ENCODE assay signal across 39 cellular contexts in genomic region chr1:40715660-40716059, GRCh38. TPM values are rescaled to one million over a fixed set of nuclear protein-coding genes. Genes with fewer than 3 reads are reported as not detected.
DNase-seq lines count a peak whose midpoint lies in the region; ATAC-seq, FAIRE-seq and TF ChIP-seq lines count a peak whose summit lies in the region.
"Had no signal": no experiment of that assay in that cellular context is flagged by ENCODE, and none has a peak within 500 bp of the region (broad histone marks: within the 10 kb centered on the region; RNA-seq: fewer than 3 reads in every experiment).

No MANE protein-coding gene starts in this region.

- no peaks in the 10 kb centered on the region for H3K27me3 Mint-ChIP-seq in activated T-helper 1 cell treated with anti-CD3 and anti-CD28 coated beads, Interleukin-12 subunit alpha, Interleukin-12 subunit beta, Interleukin-2, Interleukin-4 antibody, amounts not matched to agents 30 ng/mL and 10 ng/mL and 1 ng/mL, durations not matched to agents 14 hours and 24 hours and 36 hours (ENCODE audit: insufficient read depth)
- H3K27me3 Mint-ChIP-seq in activated naive CD4-positive, alpha-beta T cell treated with anti-CD3 and anti-CD28 coated beads, Interleukin-2, amount 10 ng/mL, durations not matched to agents 7 days and 5 days: no peaks in the 10 kb centered on the region
- H3K27me3 Mint-ChIP-seq: activated CD4-positive, alpha-beta memory T cell treated with anti-CD3 and anti-CD28 coated beads, Interleukin-2, amount 10 ng/mL, durations not matched to agents 7 days and 5 days; brain; CD4-positive, alpha-beta memory T cell had no signal

- H3K4me3 Mint-ChIP-seq in activated T-helper 1 cell treated with anti-CD3 and anti-CD28 coated beads, Interleukin-12 subunit alpha, Interleukin-12 subunit beta, Interleukin-2, Interleukin-4 antibody, amounts not matched to agents 30 ng/mL and 10 ng/mL and 1 ng/mL, durations not matched to agents 14 hours and 24 hours and 36 hours: no peak overlapping the region
- H3K4me3 Mint-ChIP-seq in activated naive CD4-positive, alpha-beta T cell treated with anti-CD3 and anti-CD28 coated beads, Interleukin-2, amount 10 ng/mL, durations not matched to agents 7 days and 5 days: no peak overlapping the region
- H3K4me3 Mint-ChIP-seq: activated CD4-positive, alpha-beta memory T cell treated with anti-CD3 and anti-CD28 coated beads, Interleukin-2, amount 10 ng/mL, durations not matched to agents 7 days and 5 days; brain; stimulated activated effector memory CD8-positive, alpha-beta T cell treated with anti-CD3 and anti-CD28 coated beads, Interleukin-12 subunit alpha, Interleukin-12 subunit beta, amount 100 ng/mL, for 72 hours; T-helper 1 cell treated with Interleukin-12 subunit alpha and Interleukin-12 subunit beta and Interleukin-4 antibody, amounts not matched to agents 30 μg/mL and 1 μg/mL, for 36 hours had no signal

- CTCF ChIA-PET in HepG2 (lab: Yijun Ruan, JAX; ENCODE audit: low intra/inter-chr PET ratio, low total read pairs): no interaction called here
- CTCF ChIA-PET in activated naive CD4-positive, alpha-beta T cell treated with anti-CD3 and anti-CD28 coated beads, Interleukin-2, amount 10 ng/mL, durations not matched to agents 7 days and 5 days (lab: Charles Lee): no interaction called here

- TF ChIP-seq CTCF in 22Rv1 (IDR thresholded peaks at IDR 0.05): no peak
- no peak for TF ChIP-seq CTCF in body of pancreas (IDR thresholded peaks at IDR 0.05)
- no peak for TF ChIP-seq CTCF in HepG2 (CRISPR knock-in tag; IDR thresholded peaks at IDR 0.05)
- TF ChIP-seq CTCF in parathyroid adenoma (IDR thresholded peaks at IDR 0.05): no peak

- H3K9ac ChIP-seq in HepG2 (ENCODE audit: insufficient read depth, low read depth, low read length): peak overlapping the region; percentile 43
- H3K9ac ChIP-seq in parathyroid adenoma: no peak overlapping the region
- H3K9ac ChIP-seq: SK-N-SH had no signal

- H3K36me3 ChIP-seq in body of pancreas (replicated peaks in 1 of 2; ENCODE audit: insufficient read depth in 1 of 2, low read depth in 2 of 2) (no peaks in the 10 kb centered on the region), HepG2 (replicated peaks in 1 of 2; ENCODE audit: control insufficient read depth in 1 of 2, insufficient read depth in 2 of 2, low read length in 2 of 2) (peaks cover 0 to 1% of the 10 kb centered on the region in 2 experiments; a peak in 1 of 5 replicates), parathyroid adenoma (ENCODE audit: control insufficient read depth, insufficient read depth, low read length) (no peaks in the 10 kb centered on the region)
- H3K36me3 ChIP-seq: prostate gland, upper lobe of right lung had no signal

- TF ChIP-seq RAD21 in HepG2 (CRISPR knock-in tag; IDR thresholded peaks at IDR 0.05): no peak

- H3K9me3 ChIP-seq in body of pancreas (no peaks in the 10 kb centered on the region), HepG2 (ENCODE audit: low read length) (no peaks in the 10 kb centered on the region), parathyroid adenoma (ENCODE audit: control insufficient read depth, low read length) (no peaks in the 10 kb centered on the region)
- H3K9me3 ChIP-seq: prostate gland, SK-N-SH, upper lobe of right lung had no signal

- H3K27ac ChIP-seq in 22Rv1 (peak overlapping the region; percentile 99), body of pancreas (peak overlapping the region in 3 of 4 donors; percentile 31 to 56 (median 54)), HepG2 (ENCODE audit: extremely low read length, insufficient read depth, low read length) (peak overlapping the region; percentile 75), parathyroid adenoma (no peak overlapping the region)
- H3K27ac ChIP-seq: epithelial cell of prostate, prostate gland had no signal

- peaks cover 89% of the 10 kb centered on the region for H3K79me2 ChIP-seq in HepG2 (ENCODE audit: insufficient read depth, low read length)
- peaks cover 30% of the 10 kb centered on the region for H3K79me2 ChIP-seq in parathyroid adenoma

- in situ Hi-C loops in HepG2 (cut with HindIII; ENCODE audit: extremely low pct_ligation_motif_present, low pct_unique_long_range_greater_than_20kb): no loop called here

- no TSS peak for BruUV-seq in HepG2 (replicated peaks; lab: Mats Ljungman, UMichigan)

- intact Hi-C loops in body of pancreas (cut with DNase I) (no loop called here), HepG2 (cut with micrococcal nuclease; ENCODE audit: unreplicated experiment) (no loop called here)
- intact Hi-C loops in activated T-helper 1 cell treated with anti-CD3 and anti-CD28 coated beads, Interleukin-12 subunit alpha, Interleukin-12 subunit beta, Interleukin-2, Interleukin-4 antibody, amounts not matched to agents 30 ng/mL and 10 ng/mL and 1 ng/mL, durations not matched to agents 14 hours and 24 hours and 36 hours (cut with micrococcal nuclease): no loop called here

- no peaks in the 10 kb centered on the region for H3K9me3 Mint-ChIP-seq in activated T-helper 1 cell treated with anti-CD3 and anti-CD28 coated beads, Interleukin-12 subunit alpha, Interleukin-12 subunit beta, Interleukin-2, Interleukin-4 antibody, amounts not matched to agents 30 ng/mL and 10 ng/mL and 1 ng/mL, durations not matched to agents 14 hours and 24 hours and 36 hours
- no peaks in the 10 kb centered on the region for H3K9me3 Mint-ChIP-seq in activated naive CD4-positive, alpha-beta T cell treated with anti-CD3 and anti-CD28 coated beads, Interleukin-2, amount 10 ng/mL, durations not matched to agents 7 days and 5 days
- H3K9me3 Mint-ChIP-seq: activated CD4-positive, alpha-beta memory T cell treated with anti-CD3 and anti-CD28 coated beads, Interleukin-2, amount 10 ng/mL, durations not matched to agents 7 days and 5 days; brain; CD4-positive, alpha-beta memory T cell; stimulated activated effector memory CD8-positive, alpha-beta T cell treated with anti-CD3 and anti-CD28 coated beads, Interleukin-12 subunit alpha, Interleukin-12 subunit beta, amount 100 ng/mL, for 72 hours; T-helper 1 cell treated with Interleukin-12 subunit alpha and Interleukin-12 subunit beta and Interleukin-4 antibody, amounts not matched to agents 30 μg/mL and 1 μg/mL, for 36 hours had no signal

- H4K20me1 ChIP-seq in HepG2 (ENCODE audit: insufficient read depth, low read length): 0 out of 2 replicates have a peak, but pooled peaks cover 4% of the 10 kb centered on the region

- H3K27me3 ChIP-seq in body of pancreas: no peaks in the 10 kb centered on the region
- H3K27me3 ChIP-seq in HepG2 (ENCODE audit: control insufficient read depth in 1 of 2, insufficient read depth in 2 of 2, low read length in 2 of 2): no peaks in the 10 kb centered on the region
- H3K27me3 ChIP-seq in parathyroid adenoma (ENCODE audit: control insufficient read depth, insufficient read depth, low read length): no peaks in the 10 kb centered on the region
- H3K27me3 ChIP-seq: upper lobe of right lung had no signal

- no peak for DNase-seq in body of pancreas
- DNase-seq in HepG2 (ENCODE audit: low spot score): peak; percentile 77
- no peak for DNase-seq in cerebellar nuclear complex (lab: John Stamatoyannopoulos, UW)
- DNase-seq in activated T-helper 1 cell treated with anti-CD3 and anti-CD28 coated beads, Interleukin-12 subunit alpha, Interleukin-12 subunit beta, Interleukin-2, Interleukin-4 antibody, amounts not matched to agents 30 ng/mL and 10 ng/mL and 1 ng/mL, durations not matched to agents 14 hours and 24 hours and 36 hours (ENCODE audit: low spot score): no peak
- DNase-seq in activated naive CD4-positive, alpha-beta T cell treated with anti-CD3 and anti-CD28 coated beads, Interleukin-2, amount 10 ng/mL, durations not matched to agents 7 days and 5 days: no peak
- DNase-seq: activated CD4-positive, alpha-beta memory T cell treated with anti-CD3 and anti-CD28 coated beads, Interleukin-2, amount 10 ng/mL, durations not matched to agents 7 days and 5 days; activated CD4-positive, alpha-beta T cell treated with anti-CD3 and anti-CD28 coated beads for 1 hour; activated CD8-positive, alpha-beta memory T cell treated with anti-CD3 and anti-CD28 coated beads, Interleukin-2, amount 50 U/mL, for 4 hours; activated naive CD4-positive, alpha-beta T cell treated with Interleukin-2 at 50 U/mL for 16 hours; AML-193; CD4-positive, alpha-beta memory T cell; effector CD4-positive, alpha-beta T cell; HCEC 1CT; head of caudate nucleus; Kasumi-1; mammary epithelial cell; MV-4-11; NCI-H1436 treated with DMSO at 0.1 percent for 48 hours; NCI-H2081 treated with DMSO at 0.1 percent for 48 hours; NCI-H2227 treated with DMSO at 0.1 percent for 48 hours; NCI-H69; PC-3; SK-N-SH; stimulated activated CD4-positive, alpha-beta T cell treated with anti-CD3 and anti-CD28 coated beads, Interleukin-15, amount 100 ng/mL, for 24 hours; stimulated activated CD4-positive, alpha-beta T cell treated with anti-CD3 and anti-CD28 coated beads, Interleukin-4, amount 100 ng/mL, for 4 hours; substantia nigra; upper lobe of right lung had no signal

- H3K4me2 ChIP-seq in HepG2 (ENCODE audit: low read depth, low read length) (peak overlapping the region; percentile 70), parathyroid adenoma (ENCODE audit: low read length) (peak overlapping the region; percentile 17)
- H3K4me2 ChIP-seq: SK-N-SH had no signal

- no peak for TF ChIP-seq POLR2A in body of pancreas (IDR thresholded peaks at IDR 0.05)
- no peak for TF ChIP-seq POLR2A in HepG2 (IDR thresholded peaks at IDR 0.05; ENCODE audit: insufficient read depth in 1 of 2, low read depth in 2 of 2, low read length in 2 of 2)

- no peak overlapping the region for H2AFZ ChIP-seq in HepG2 (ENCODE audit: low read length)
- no peak overlapping the region for H2AFZ ChIP-seq in parathyroid adenoma

- H3K4me3 ChIP-seq in body of pancreas: no peak overlapping the region
- H3K4me3 ChIP-seq in HepG2 (replicated peaks in 1 of 3; ENCODE audit: insufficient read depth in 1 of 3, low read depth in 2 of 3, low read length in 3 of 3): peak overlapping the region in 1 of 3 experiments; percentile 28; a peak in 1 of 6 replicates
- peak overlapping the region; percentile 17 for H3K4me3 ChIP-seq in parathyroid adenoma (ENCODE audit: low read depth, low read length)
- H3K4me3 ChIP-seq: prostate gland, upper lobe of right lung had no signal

- H3K4me1 Mint-ChIP-seq in activated T-helper 1 cell treated with anti-CD3 and anti-CD28 coated beads, Interleukin-12 subunit alpha, Interleukin-12 subunit beta, Interleukin-2, Interleukin-4 antibody, amounts not matched to agents 30 ng/mL and 10 ng/mL and 1 ng/mL, durations not matched to agents 14 hours and 24 hours and 36 hours (ENCODE audit: low read depth): peaks cover 42% of the 10 kb centered on the region
- H3K4me1 Mint-ChIP-seq in activated naive CD4-positive, alpha-beta T cell treated with anti-CD3 and anti-CD28 coated beads, Interleukin-2, amount 10 ng/mL, durations not matched to agents 7 days and 5 days: peaks cover 43% of the 10 kb centered on the region

- ATAC-seq in body of pancreas: peak; percentile 74
- peak; percentile 71 for ATAC-seq in HepG2
- no peak for ATAC-seq in HG02885 (IDR thresholded peaks at IDR 0.05; ENCODE audit: poor library complexity, unreplicated experiment)
- ATAC-seq: PC-3; stimulated activated effector memory CD8-positive, alpha-beta T cell treated with anti-CD3 and anti-CD28 coated beads, Interleukin-12 subunit alpha, Interleukin-12 subunit beta, amount 100 ng/mL, for 72 hours; upper lobe of right lung had no signal

- TF ChIP-seq EP300 in HepG2 (IDR thresholded peaks at IDR 0.05; ENCODE audit: low read depth in 2 of 2, low read length in 2 of 2) (peak in 1 of 2 experiments; percentile 71; a peak in 2 of 4 replicates), HepG2 (CRISPR knock-in tag; IDR thresholded peaks at IDR 0.05; ENCODE audit: borderline replicate concordance) (no peak)

- FAIRE-seq in HepG2 (lab: Jason Lieb, UNC): peak; percentile 30
- FAIRE-seq: A204.1, D721Med, keratinocyte, TTC549 had no signal

- WGBS in body of pancreas, 2 donors: 15 to 16% methylated on average over 3 of the region's 3 CpGs
- 10% methylated on average over 3 of the region's 3 CpGs for WGBS in HepG2 (ENCODE audit: low lambda C conversion rate)

- no peak overlapping the region for H3K27ac Mint-ChIP-seq in activated T-helper 1 cell treated with anti-CD3 and anti-CD28 coated beads, Interleukin-12 subunit alpha, Interleukin-12 subunit beta, Interleukin-2, Interleukin-4 antibody, amounts not matched to agents 30 ng/mL and 10 ng/mL and 1 ng/mL, durations not matched to agents 14 hours and 24 hours and 36 hours
- H3K27ac Mint-ChIP-seq in activated naive CD4-positive, alpha-beta T cell treated with anti-CD3 and anti-CD28 coated beads, Interleukin-2, amount 10 ng/mL, durations not matched to agents 7 days and 5 days: no peak overlapping the region
- H3K27ac Mint-ChIP-seq: activated CD4-positive, alpha-beta memory T cell treated with anti-CD3 and anti-CD28 coated beads, Interleukin-2, amount 10 ng/mL, durations not matched to agents 7 days and 5 days; stimulated activated effector memory CD8-positive, alpha-beta T cell treated with anti-CD3 and anti-CD28 coated beads, Interleukin-12 subunit alpha, Interleukin-12 subunit beta, amount 100 ng/mL, for 72 hours; T-helper 1 cell treated with Interleukin-12 subunit alpha and Interleukin-12 subunit beta and Interleukin-4 antibody, amounts not matched to agents 30 μg/mL and 1 μg/mL, for 36 hours had no signal

- H3K4me1 ChIP-seq in body of pancreas (peaks cover 95% of the 10 kb centered on the region), HepG2 (ENCODE audit: insufficient read depth, low read length) (peaks cover 98% of the 10 kb centered on the region), parathyroid adenoma (peaks cover 21% of the 10 kb centered on the region)

- H3K36me3 Mint-ChIP-seq in activated T-helper 1 cell treated with anti-CD3 and anti-CD28 coated beads, Interleukin-12 subunit alpha, Interleukin-12 subunit beta, Interleukin-2, Interleukin-4 antibody, amounts not matched to agents 30 ng/mL and 10 ng/mL and 1 ng/mL, durations not matched to agents 14 hours and 24 hours and 36 hours (ENCODE audit: low read depth): peaks cover 21% of the 10 kb centered on the region
- peaks cover 38% of the 10 kb centered on the region for H3K36me3 Mint-ChIP-seq in activated naive CD4-positive, alpha-beta T cell treated with anti-CD3 and anti-CD28 coated beads, Interleukin-2, amount 10 ng/mL, durations not matched to agents 7 days and 5 days
- H3K36me3 Mint-ChIP-seq: stimulated activated effector memory CD8-positive, alpha-beta T cell treated with anti-CD3 and anti-CD28 coated beads, Interleukin-12 subunit alpha, Interleukin-12 subunit beta, amount 100 ng/mL, for 72 hours had no signal

- POLR2A ChIA-PET in HepG2 (lab: Yijun Ruan, JAX): interaction anchor here (3.7 kb wide), 1 partner anchor 24 kb away, joined by 26 read pairs; the partner anchor contains the start of gene NFYC

RNA-seq across cellular contexts. Expression of gene NFYC, which starts 24.2 kb away (rescaled TPM):
- total RNA-seq in body of pancreas (10 to 100 TPM; 37.2 to 44.9 TPM), HepG2 (2016; rRNA removed; fragmentation: Illumina TruSeq; extraction: Trizol) (33.9 and 41.3 TPM in 2 replicates)
- total RNA-seq in HepG2 (2016; cell fraction: cytosol; rRNA removed; fragmentation: Illumina TruSeq; extraction: Trizol; ENCODE audit: low read depth): 25.9 and 26.3 TPM in 2 replicates
- total RNA-seq in HepG2 (2016; cell fraction: insoluble cytoplasmic fraction; rRNA removed; fragmentation: Illumina TruSeq; extraction: Trizol): 33.9 and 40.9 TPM in 2 replicates
- 39.1 and 40.3 TPM in 2 replicates for total RNA-seq in HepG2 (2016; cell fraction: membrane; rRNA removed; fragmentation: Illumina TruSeq; extraction: Trizol)
- 32.4 and 36.8 TPM in 2 replicates for total RNA-seq in HepG2 (2016; cell fraction: nucleus; rRNA removed; fragmentation: Illumina TruSeq; extraction: Trizol)
- 69.6 and 73.7 TPM in 2 replicates for polyA plus RNA-seq in HepG2 (2011; rRNA removed)
- 53.5 and 68.5 TPM in 2 replicates for polyA plus RNA-seq in HepG2 (2011; cell fraction: cytosol; rRNA removed)
- polyA plus RNA-seq in HepG2 (2011; cell fraction: nucleus; rRNA removed): 81.8 and 103 TPM in 2 replicates
- 34.0 and 34.2 TPM in 2 replicates for polyA plus RNA-seq in HepG2 (2012)
- 36.8 and 37.1 TPM in 2 replicates for polyA plus RNA-seq in HepG2 (2016; cell fraction: cytosol; fragmentation: Illumina TruSeq; extraction: Trizol; ENCODE audit: low read depth)
- polyA plus RNA-seq in HepG2 (2016; cell fraction: insoluble cytoplasmic fraction; fragmentation: Illumina TruSeq; extraction: Trizol; ENCODE audit: low read depth): 67.3 and 76.9 TPM in 2 replicates
- polyA plus RNA-seq in HepG2 (2016; cell fraction: membrane; fragmentation: Illumina TruSeq; extraction: Trizol; ENCODE audit: low read depth): 46.4 and 53.8 TPM in 2 replicates
- 88.2 and 99.1 TPM in 2 replicates for polyA plus RNA-seq in HepG2 (2016; cell fraction: nucleus; fragmentation: Illumina TruSeq; extraction: Trizol; ENCODE audit: insufficient read depth, low read depth)
- polyA minus RNA-seq in HepG2 (2011; rRNA and poly(A)+ RNA removed; ENCODE audit: low replicate concordance): 97.3 and 101 TPM in 2 replicates
- polyA minus RNA-seq in HepG2 (2011; cell fraction: cytosol; rRNA and poly(A)+ RNA removed): 34.4 and 38.4 TPM in 2 replicates
- polyA minus RNA-seq in HepG2 (2011; cell fraction: nucleus; rRNA and poly(A)+ RNA removed): 57.3 and 58.2 TPM in 2 replicates
- 79.0 and 85.1 TPM in 2 replicates for total RNA-seq in activated T-helper 1 cell treated with anti-CD3 and anti-CD28 coated beads, Interleukin-12 subunit alpha, Interleukin-12 subunit beta, Interleukin-2, Interleukin-4 antibody, amounts not matched to agents 30 ng/mL and 10 ng/mL and 1 ng/mL, durations not matched to agents 14 hours and 24 hours and 36 hours

RNA-seq across cellular contexts. Expression of gene RIMS3, which starts 50.2 kb away (rescaled TPM):
- total RNA-seq in body of pancreas (1 to 10 TPM in 1 of 2 donors, under 1 TPM in 1; 0.66 to 2.1 TPM), HepG2 (2016; rRNA removed; fragmentation: Illumina TruSeq; extraction: Trizol) (5.4 TPM in 2 replicates)
- total RNA-seq in HepG2 (2016; cell fraction: cytosol; rRNA removed; fragmentation: Illumina TruSeq; extraction: Trizol; ENCODE audit: low read depth): 4.3 and 5.4 TPM in 2 replicates
- total RNA-seq in HepG2 (2016; cell fraction: insoluble cytoplasmic fraction; rRNA removed; fragmentation: Illumina TruSeq; extraction: Trizol): 4.6 and 5.5 TPM in 2 replicates
- 7.8 and 9.0 TPM in 2 replicates for total RNA-seq in HepG2 (2016; cell fraction: membrane; rRNA removed; fragmentation: Illumina TruSeq; extraction: Trizol)
- total RNA-seq in HepG2 (2016; cell fraction: nucleus; rRNA removed; fragmentation: Illumina TruSeq; extraction: Trizol): 3.8 and 4.7 TPM in 2 replicates
- 2.1 and 3.4 TPM in 2 replicates for polyA plus RNA-seq in HepG2 (2011; rRNA removed)
- 1.6 and 1.8 TPM in 2 replicates for polyA plus RNA-seq in HepG2 (2011; cell fraction: cytosol; rRNA removed)
- 7.7 and 9.6 TPM in 2 replicates for polyA plus RNA-seq in HepG2 (2011; cell fraction: nucleus; rRNA removed)
- polyA plus RNA-seq in HepG2 (2012): 2.2 and 3.0 TPM in 2 replicates
- 6.0 TPM in 2 replicates for polyA plus RNA-seq in HepG2 (2016; cell fraction: cytosol; fragmentation: Illumina TruSeq; extraction: Trizol; ENCODE audit: low read depth)
- polyA plus RNA-seq in HepG2 (2016; cell fraction: insoluble cytoplasmic fraction; fragmentation: Illumina TruSeq; extraction: Trizol; ENCODE audit: low read depth): 3.3 and 3.7 TPM in 2 replicates
- 7.1 and 8.4 TPM in 2 replicates for polyA plus RNA-seq in HepG2 (2016; cell fraction: membrane; fragmentation: Illumina TruSeq; extraction: Trizol; ENCODE audit: low read depth)
- polyA plus RNA-seq in HepG2 (2016; cell fraction: nucleus; fragmentation: Illumina TruSeq; extraction: Trizol; ENCODE audit: insufficient read depth, low read depth): 5.6 and 5.8 TPM in 2 replicates
- polyA minus RNA-seq in HepG2 (2011; rRNA and poly(A)+ RNA removed; ENCODE audit: low replicate concordance): 1.1 and 3.7 TPM in 2 replicates
- 1.5 and 1.9 TPM in 2 replicates for polyA minus RNA-seq in HepG2 (2011; cell fraction: cytosol; rRNA and poly(A)+ RNA removed)
- 2.4 and 3.1 TPM in 2 replicates for polyA minus RNA-seq in HepG2 (2011; cell fraction: nucleus; rRNA and poly(A)+ RNA removed)
- 1.5 and 1.9 TPM in 2 replicates for total RNA-seq in activated T-helper 1 cell treated with anti-CD3 and anti-CD28 coated beads, Interleukin-12 subunit alpha, Interleukin-12 subunit beta, Interleukin-2, Interleukin-4 antibody, amounts not matched to agents 30 ng/mL and 10 ng/mL and 1 ng/mL, durations not matched to agents 14 hours and 24 hours and 36 hours
